ENCODE assay signal across 16 cellular contexts in genomic region chr6:23601811-23602340, GRCh38.
A peak's percentile ranks its signal among the peaks of the same experiment; 100 is the strongest.
DNase-seq lines count a peak whose midpoint lies in the region; ATAC-seq and TF ChIP-seq lines count a peak whose summit lies in the region.
"Had no signal": no experiment of that assay in that cellular context is flagged by ENCODE, and none has a peak within 500 bp of the region (broad histone marks: within the 10 kb centered on the region; RNA-seq: fewer than 3 reads in every experiment).

No MANE protein-coding gene starts in this region.

- peak; percentile 28 for DNase-seq in COLO829 (ENCODE audit: low spot score)
- peak; percentile 19 for DNase-seq in HT1080 (ENCODE audit: low read depth)
- DNase-seq in choroid plexus epithelial cell (ENCODE audit: low read depth), result peak; percentile 5
- DNase-seq in kidney epithelial cell (ENCODE audit: low read depth), result peak; percentile 7
- DNase-seq in 8988T, result no peak
- DNase-seq in stimulated activated CD8-positive, alpha-beta memory T cell treated with anti-CD3 and anti-CD28 coated beads, Interleukin-4, amount 100 ng/mL, for 48 hours, result no peak
- DNase-seq: CD8-positive, alpha-beta memory T cell; H7; NCI-H187; NCI-H2107; NCI-H2227 treated with DMSO at 0.1 percent for 48 hours; NCI-H524 treated with DMSO at 0.1 percent for 48 hours; SW 1271 had no signal

- ATAC-seq in HG03442 (IDR thresholded peaks at IDR 0.05; ENCODE audit: unreplicated experiment) (no peak), HG02884 (IDR thresholded peaks at IDR 0.05; ENCODE audit: unreplicated experiment) (no peak)

- no peak overlapping the region for H3K4me3 ChIP-seq in choroid plexus epithelial cell (ENCODE audit: low read depth, low read length)
- H3K4me3 ChIP-seq in kidney epithelial cell (ENCODE audit: low read depth, low read length), result no peak overlapping the region
- H3K4me3 ChIP-seq: BLaER1 treated with 17β-estradiol and CSF1 and Interleukin-3, amounts not matched to agents 10 nM and 100 nM had no signal

- no peaks in the 10 kb centered on the region for H3K27me3 ChIP-seq in kidney epithelial cell (ENCODE audit: control insufficient read depth, insufficient read depth, low read length)
- H3K27me3 ChIP-seq: BLaER1 treated with 17β-estradiol and CSF1 and Interleukin-3, amounts not matched to agents 10 nM and 100 nM had no signal

- TF ChIP-seq CTCF in choroid plexus epithelial cell (conservative IDR thresholded peaks at IDR 0.05; ENCODE audit: low read depth, low read length) (no peak), kidney epithelial cell (IDR thresholded peaks at IDR 0.05; ENCODE audit: insufficient read depth, low read length, poor library complexity, severe bottlenecking) (no peak)

- H3K36me3 ChIP-seq in kidney epithelial cell (ENCODE audit: control insufficient read depth, insufficient read depth, low read length), result no peaks in the 10 kb centered on the region
- H3K36me3 ChIP-seq: BLaER1 treated with 17β-estradiol and CSF1 and Interleukin-3, amounts not matched to agents 10 nM and 100 nM had no signal

Comparison
In these comparisons a context has a peak if more than half of its experiments do, and no peak if none do; other contexts are left out.
1. DNase-seq: peak in COLO829 (single experiment), HT1080 (single experiment), choroid plexus epithelial cell (single experiment) and kidney epithelial cell (single experiment); none in 8988T (single experiment) and stimulated activated CD8-positive, alpha-beta memory T cell treated with anti-CD3 and anti-CD28 coated beads, Interleukin-4, amount 100 ng/mL, for 48 hours (single experiment).